Comparison of ENCODE assay signal across 1 cellular context in genomic region chr2:171297951-171298350, GRCh38.
TF ChIP-seq lines count a peak whose summit lies in the region.

No MANE protein-coding gene starts in this region.

TF ChIP-seq in IMR-90, 13 proteins besides CTCF, POLR2A, EP300 and RAD21 (continued from another document):
- TF ChIP-seq ELK1 (IDR thresholded peaks at IDR 0.05; ENCODE audit: borderline replicate concordance, low read depth, low read length), result no peak
- no peak for TF ChIP-seq FOS (IDR thresholded peaks at IDR 0.05; ENCODE audit: low read depth, low read length)
- no peak for TF ChIP-seq RCOR1 (IDR thresholded peaks at IDR 0.05; ENCODE audit: insufficient replicate concordance, low read length)
- TF ChIP-seq MXI1 (IDR thresholded peaks at IDR 0.05; ENCODE audit: borderline replicate concordance, low read depth, low read length), result no peak
TF ChIP-seq in IMR-90: peak in this region for 0.
